Comparison of ENCODE assay signal across 1 cellular context in the genomic region with DNA sequence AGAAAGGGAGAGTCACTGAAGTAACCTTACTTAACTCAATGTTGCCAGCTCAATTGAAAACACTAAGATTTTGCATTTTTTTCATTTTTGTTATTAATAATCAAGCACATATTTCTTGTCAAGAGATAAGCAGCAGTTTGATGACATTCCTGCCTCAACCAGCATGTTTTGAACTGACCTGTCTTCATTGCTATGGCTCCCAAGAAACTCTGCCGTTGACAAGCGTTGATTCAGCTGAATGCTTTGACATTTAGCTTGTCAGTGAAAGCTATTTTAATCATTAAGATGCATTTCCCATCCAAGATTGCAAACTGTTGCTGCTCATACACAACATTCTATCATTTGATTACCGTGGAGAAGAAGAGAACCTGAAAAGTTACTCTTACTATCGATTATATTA.
TF ChIP-seq lines count a peak whose summit lies in the region.

No MANE protein-coding gene starts in this region.

TF ChIP-seq in K562, 482 proteins besides CTCF, POLR2A, EP300 and RAD21 (continued from another document):
- TF ChIP-seq, protein P1, sequence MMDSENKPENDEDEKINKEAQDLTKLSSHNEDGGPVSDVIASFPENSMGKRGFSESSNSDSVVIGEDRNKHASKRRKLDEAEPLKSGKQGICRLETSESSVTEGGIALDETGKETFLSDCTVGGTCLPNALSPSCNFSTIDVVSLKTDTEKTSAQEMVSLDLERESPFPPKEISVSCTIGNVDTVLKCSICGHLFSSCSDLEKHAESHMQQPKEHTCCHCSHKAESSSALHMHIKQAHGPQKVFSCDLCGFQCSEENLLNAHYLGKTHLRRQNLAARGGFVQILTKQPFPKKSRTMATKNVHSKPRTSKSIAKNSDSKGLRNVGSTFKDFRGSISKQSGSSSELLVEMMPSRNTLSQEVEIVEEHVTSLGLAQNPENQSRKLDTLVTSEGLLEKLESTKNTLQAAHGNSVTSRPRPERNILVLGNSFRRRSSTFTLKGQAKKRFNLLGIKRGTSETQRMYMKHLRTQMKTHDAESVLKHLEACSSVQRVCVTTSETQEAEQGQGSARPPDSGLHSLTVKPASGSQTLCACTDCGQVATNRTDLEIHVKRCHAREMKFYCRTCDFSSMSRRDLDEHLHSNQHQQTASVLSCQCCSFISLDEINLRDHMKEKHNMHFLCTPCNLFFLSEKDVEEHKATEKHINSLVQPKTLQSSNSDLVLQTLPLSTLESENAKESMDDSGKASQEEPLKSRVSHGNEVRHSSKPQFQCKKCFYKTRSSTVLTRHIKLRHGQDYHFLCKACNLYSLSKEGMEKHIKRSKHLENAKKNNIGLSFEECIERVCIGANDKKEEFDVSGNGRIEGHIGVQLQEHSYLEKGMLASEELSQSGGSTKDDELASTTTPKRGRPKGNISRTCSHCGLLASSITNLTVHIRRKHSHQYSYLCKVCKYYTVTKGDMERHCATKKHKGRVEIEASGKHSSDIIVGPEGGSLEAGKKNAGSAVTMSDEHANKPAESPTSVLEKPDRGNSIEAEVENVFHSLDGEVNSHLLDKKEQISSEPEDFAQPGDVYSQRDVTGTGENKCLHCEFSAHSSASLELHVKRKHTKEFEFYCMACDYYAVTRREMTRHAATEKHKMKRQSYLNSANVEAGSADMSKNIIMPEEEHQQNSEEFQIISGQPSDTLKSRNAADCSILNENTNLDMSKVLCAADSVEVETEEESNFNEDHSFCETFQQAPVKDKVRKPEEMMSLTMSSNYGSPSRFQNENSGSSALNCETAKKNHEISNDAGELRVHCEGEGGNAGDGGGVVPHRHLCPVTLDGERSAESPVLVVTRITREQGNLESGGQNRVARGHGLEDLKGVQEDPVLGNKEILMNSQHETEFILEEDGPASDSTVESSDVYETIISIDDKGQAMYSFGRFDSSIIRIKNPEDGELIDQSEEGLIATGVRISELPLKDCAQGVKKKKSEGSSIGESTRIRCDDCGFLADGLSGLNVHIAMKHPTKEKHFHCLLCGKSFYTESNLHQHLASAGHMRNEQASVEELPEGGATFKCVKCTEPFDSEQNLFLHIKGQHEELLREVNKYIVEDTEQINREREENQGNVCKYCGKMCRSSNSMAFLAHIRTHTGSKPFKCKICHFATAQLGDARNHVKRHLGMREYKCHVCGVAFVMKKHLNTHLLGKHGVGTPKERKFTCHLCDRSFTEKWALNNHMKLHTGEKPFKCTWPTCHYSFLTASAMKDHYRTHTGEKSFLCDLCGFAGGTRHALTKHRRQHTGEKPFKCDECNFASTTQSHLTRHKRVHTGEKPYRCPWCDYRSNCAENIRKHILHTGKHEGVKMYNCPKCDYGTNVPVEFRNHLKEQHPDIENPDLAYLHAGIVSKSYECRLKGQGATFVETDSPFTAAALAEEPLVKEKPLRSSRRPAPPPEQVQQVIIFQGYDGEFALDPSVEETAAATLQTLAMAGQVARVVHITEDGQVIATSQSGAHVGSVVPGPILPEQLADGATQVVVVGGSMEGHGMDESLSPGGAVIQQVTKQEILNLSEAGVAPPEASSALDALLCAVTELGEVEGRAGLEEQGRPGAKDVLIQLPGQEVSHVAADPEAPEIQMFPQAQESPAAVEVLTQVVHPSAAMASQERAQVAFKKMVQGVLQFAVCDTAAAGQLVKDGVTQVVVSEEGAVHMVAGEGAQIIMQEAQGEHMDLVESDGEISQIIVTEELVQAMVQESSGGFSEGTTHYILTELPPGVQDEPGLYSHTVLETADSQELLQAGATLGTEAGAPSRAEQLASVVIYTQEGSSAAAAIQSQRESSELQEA (IDR thresholded peaks at IDR 0.05; ENCODE audit: low read depth): no peak
- TF ChIP-seq ZNF239 (CRISPR knock-in tag; IDR thresholded peaks at IDR 0.05): no peak
- TF ChIP-seq ZNF197 (CRISPR knock-in tag; IDR thresholded peaks at IDR 0.05; ENCODE audit: low read depth): no peak
